ENCODE assay signal across 9 cellular contexts in the genomic region with DNA sequence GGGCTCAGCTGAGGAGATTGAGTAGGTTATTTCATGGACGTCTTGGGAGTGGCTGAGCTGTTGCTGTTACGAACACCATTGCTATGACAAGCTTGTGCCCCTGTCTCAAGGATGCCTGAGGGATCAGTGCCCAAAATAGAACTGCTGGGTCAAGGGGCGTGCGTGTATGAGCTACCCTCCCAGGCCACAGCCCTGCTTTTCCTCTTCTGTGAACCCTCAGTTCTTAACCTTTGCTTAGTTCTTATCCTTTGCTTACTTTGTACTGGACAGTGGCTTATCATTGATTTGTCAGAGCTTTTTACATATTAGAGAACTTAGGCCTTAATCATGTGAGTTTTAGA. TPM values are rescaled to one million over a fixed set of nuclear protein-coding genes. Genes with fewer than 3 reads are reported as not detected.
DNase-seq lines count a peak whose midpoint lies in the region; ATAC-seq and TF ChIP-seq lines count a peak whose summit lies in the region.
"Had no signal": no experiment of that assay in that cellular context is flagged by ENCODE, and none has a peak within 500 bp of the region (broad histone marks: within the 10 kb centered on the region; RNA-seq: fewer than 3 reads in every experiment).

No MANE protein-coding gene starts in this region.

- TF ChIP-seq CTCF in CD14-positive monocyte (IDR thresholded peaks at IDR 0.05), result no peak
- no peak for TF ChIP-seq CTCF in DOHH2 (IDR thresholded peaks at IDR 0.05; ENCODE audit: low read depth, low read length, poor library complexity, severe bottlenecking)
- TF ChIP-seq CTCF in natural killer cell (IDR thresholded peaks at IDR 0.05), result no peak

- H3K27ac Mint-ChIP-seq in CD14-positive monocyte (peak overlapping the region; percentile 6 to 87 (median 74)), natural killer cell (peak overlapping the region; percentile 93 to 95)
- peak overlapping the region; percentile 75 for H3K27ac Mint-ChIP-seq in activated T-helper 17 cell treated with anti-CD3 and anti-CD28 coated beads, Interleukin-2, amount 50 U/mL, for 72 hours

- no peaks in the 10 kb centered on the region for H3K27me3 ChIP-seq in DOHH2 (ENCODE audit: control insufficient read depth, low read length)

- H4K20me1 ChIP-seq in DOHH2 (ENCODE audit: control insufficient read depth, insufficient read depth, low read depth, low read length), result no peaks in the 10 kb centered on the region

- H3K36me3 Mint-ChIP-seq in CD14-positive monocyte (peaks cover 52 to 87% of the 10 kb centered on the region in 2 donors), natural killer cell (peaks cover 7% of the 10 kb centered on the region)
- peaks cover 91% of the 10 kb centered on the region for H3K36me3 Mint-ChIP-seq in activated T-helper 17 cell treated with anti-CD3 and anti-CD28 coated beads, Interleukin-2, amount 50 U/mL, for 72 hours (ENCODE audit: low read depth)

- H3K9me3 ChIP-seq in DOHH2 (ENCODE audit: control insufficient read depth, insufficient read depth, low read length), result no peaks in the 10 kb centered on the region

- H3K4me1 ChIP-seq in DOHH2 (ENCODE audit: control insufficient read depth, low read length), result peaks cover 50% of the 10 kb centered on the region

- peak overlapping the region; percentile 98 for H3K4me2 ChIP-seq in DOHH2 (ENCODE audit: low read length)

- no peaks in the 10 kb centered on the region for H3K9me3 Mint-ChIP-seq in CD14-positive monocyte
- H3K9me3 Mint-ChIP-seq in activated T-helper 17 cell treated with anti-CD3 and anti-CD28 coated beads, Interleukin-2, amount 50 U/mL, for 72 hours, result no peaks in the 10 kb centered on the region
- no peaks in the 10 kb centered on the region for H3K9me3 Mint-ChIP-seq in natural killer cell

- H3K9me2 ChIP-seq in DOHH2 (replicated peaks; ENCODE audit: control insufficient read depth, low read length), result no peaks in the 10 kb centered on the region

- H3K36me3 ChIP-seq in DOHH2 (ENCODE audit: control insufficient read depth, low read length), result peaks cover 68% of the 10 kb centered on the region

- ATAC-seq in activated T-helper 17 cell treated with anti-CD3 and anti-CD28 coated beads, Interleukin-2, amount 50 U/mL, for 72 hours (replicated peaks), result no peak
- ATAC-seq in natural killer cell, result no peak
- ATAC-seq in GM21381 (IDR thresholded peaks at IDR 0.05; ENCODE audit: unreplicated experiment), result no peak

- DNase-seq in CD14-positive monocyte (ENCODE audit: low spot score) (no peak), natural killer cell (no peak), SKM-1 (lab: John Stamatoyannopoulos, UW; ENCODE audit: unreplicated experiment) (no peak), DMS 273 (lab: John Stamatoyannopoulos, UW; ENCODE audit: unreplicated experiment) (no peak)
- DNase-seq: NCI-H1092; stimulated activated CD4-positive, alpha-beta T cell treated with anti-CD3 and anti-CD28 coated beads, Interleukin-1b, Interleukin-23, amount 100 ng/mL, for 48 hours had no signal

- peaks cover 45% of the 10 kb centered on the region for H3K79me2 ChIP-seq in DOHH2 (ENCODE audit: control insufficient read depth, low read length)

- H3K4me1 Mint-ChIP-seq in CD14-positive monocyte (peaks cover 56% of the 10 kb centered on the region), natural killer cell (peaks cover 30 to 39% of the 10 kb centered on the region in 2 donors)
- H3K4me1 Mint-ChIP-seq in activated T-helper 17 cell treated with anti-CD3 and anti-CD28 coated beads, Interleukin-2, amount 50 U/mL, for 72 hours, result peaks cover 14% of the 10 kb centered on the region

- H3K27ac ChIP-seq in DOHH2 (ENCODE audit: low read depth, low read length), result peak overlapping the region; percentile 89

- H3K27me3 Mint-ChIP-seq in CD14-positive monocyte (ENCODE audit: low read depth in 3 of 3) (peaks cover 0 to 1% (median 0%) of the 10 kb centered on the region in 3 donors), natural killer cell (ENCODE audit: low read depth in 2 of 2) (no peaks in the 10 kb centered on the region)
- no peaks in the 10 kb centered on the region for H3K27me3 Mint-ChIP-seq in activated T-helper 17 cell treated with anti-CD3 and anti-CD28 coated beads, Interleukin-2, amount 50 U/mL, for 72 hours

- peaks cover 26% of the 10 kb centered on the region for H3F3A ChIP-seq in DOHH2 (ENCODE audit: control insufficient read depth, insufficient read depth)

- peak overlapping the region; percentile 75; the same call in 1 of the 2 replicates for H3K4me3 ChIP-seq in DOHH2 (ENCODE audit: low read length)

- intact Hi-C loops in CD14-positive monocyte (cut with micrococcal nuclease) (loop anchor here in 1 of 2 donors (5.0 kb wide), 1 partner anchor 34 kb away; the partner anchor contains the start of gene ABCA7), natural killer cell (cut with micrococcal nuclease) (loop anchor here (2.0 kb wide), 1 partner anchor 17 kb away; no protein-coding TSS in a partner anchor)

- no peak overlapping the region for H3K4me3 Mint-ChIP-seq in CD14-positive monocyte
- peak overlapping the region; percentile 79 for H3K4me3 Mint-ChIP-seq in activated T-helper 17 cell treated with anti-CD3 and anti-CD28 coated beads, Interleukin-2, amount 50 U/mL, for 72 hours
- H3K4me3 Mint-ChIP-seq in natural killer cell, result peak overlapping the region; percentile 84

RNA-seq across cellular contexts. Expression of gene ARHGAP45, which starts 9.0 kb away (rescaled TPM):
- 100 to 1,000 TPM; 108 to 137 TPM for polyA plus RNA-seq in CD14-positive monocyte
- 100 to 1,000 TPM; 211 to 310 TPM for total RNA-seq in activated T-helper 17 cell treated with anti-CD3 and anti-CD28 coated beads, Interleukin-2, amount 50 U/mL, for 72 hours
- 100 to 1,000 TPM; 535 to 601 (median 560) TPM for total RNA-seq in natural killer cell

RNA-seq across cellular contexts. Expression of gene POLR2E, which starts 19.2 kb away (rescaled TPM):
- polyA plus RNA-seq in CD14-positive monocyte, result 100 to 1,000 TPM; 195 to 222 TPM
- 100 to 1,000 TPM; 155 to 248 TPM for total RNA-seq in activated T-helper 17 cell treated with anti-CD3 and anti-CD28 coated beads, Interleukin-2, amount 50 U/mL, for 72 hours
- 100 to 1,000 TPM in 1 of 3 donors, 10 to 100 TPM in 2; 77.3 to 105 (median 91.6) TPM for total RNA-seq in natural killer cell

RNA-seq across cellular contexts. Expression of gene GPX4, which starts 27.8 kb away (rescaled TPM):
- 100 to 1,000 TPM; 459 to 508 TPM for polyA plus RNA-seq in CD14-positive monocyte
- 100 to 1,000 TPM; 110 to 170 TPM for total RNA-seq in activated T-helper 17 cell treated with anti-CD3 and anti-CD28 coated beads, Interleukin-2, amount 50 U/mL, for 72 hours
- 100 to 1,000 TPM; 108 to 126 (median 121) TPM for total RNA-seq in natural killer cell

RNA-seq across cellular contexts. Expression of gene ABCA7, which starts 36.1 kb away (rescaled TPM):
- polyA plus RNA-seq in CD14-positive monocyte, result 1 to 10 TPM; 1.7 to 7.8 TPM
- 10 to 100 TPM; 21.8 to 31.2 TPM for total RNA-seq in activated T-helper 17 cell treated with anti-CD3 and anti-CD28 coated beads, Interleukin-2, amount 50 U/mL, for 72 hours
- total RNA-seq in natural killer cell, result 100 to 1,000 TPM in 2 of 3 donors, 10 to 100 TPM in 1; 73.3 to 149 (median 121) TPM

RNA-seq across cellular contexts. Expression of gene CNN2, which starts 49.6 kb away (rescaled TPM):
- polyA plus RNA-seq in CD14-positive monocyte, result 100 to 1,000 TPM in 1 of 2 donors, 10 to 100 TPM in 1; 69.9 to 144 TPM
- total RNA-seq in activated T-helper 17 cell treated with anti-CD3 and anti-CD28 coated beads, Interleukin-2, amount 50 U/mL, for 72 hours, result 100 to 1,000 TPM; 152 to 246 TPM
- total RNA-seq in natural killer cell, result 100 to 1,000 TPM; 163 to 276 (median 179) TPM

Comparison
In these comparisons a context has a peak if more than half of its experiments do, and no peak if none do; other contexts are left out.
1. H3K4me3 Mint-ChIP-seq: peak in activated T-helper 17 cell treated with anti-CD3 and anti-CD28 coated beads, Interleukin-2, amount 50 U/mL, for 72 hours (single experiment) and natural killer cell (single experiment); none in CD14-positive monocyte (0 of 2).
2. Peak in every context shown above with its lines, with median percentiles within 50 percentile points of each other: H3K27ac Mint-ChIP-seq.